1 cellular context compared by ENCODE assay signal in the genomic region with DNA sequence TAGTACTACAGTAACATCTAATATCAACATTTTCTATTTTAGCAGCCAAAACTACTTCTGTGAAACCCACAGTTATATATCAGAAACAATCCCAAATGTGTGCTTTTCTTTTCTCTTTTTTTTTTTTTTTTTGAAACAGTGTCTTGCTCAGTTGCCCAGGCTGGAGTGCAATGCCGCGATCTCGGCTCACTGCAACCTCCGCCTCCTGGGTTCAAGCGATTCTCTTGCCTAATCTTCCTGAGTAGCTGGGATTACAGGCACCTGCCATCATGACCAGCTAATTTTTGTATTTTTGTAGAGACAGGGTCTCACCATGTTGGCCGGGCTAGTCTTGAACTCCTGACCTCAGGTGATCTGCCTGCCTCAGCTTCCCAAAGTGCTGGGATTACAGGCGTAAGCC.
TF ChIP-seq lines count a peak whose summit lies in the region.

No MANE protein-coding gene starts in this region.

TF ChIP-seq in HepG2, 621 proteins besides CTCF, POLR2A, EP300 and RAD21:
- peak; percentile 69 for TF ChIP-seq ZNF121 (CRISPR knock-in tag; IDR thresholded peaks at IDR 0.05)
- TF ChIP-seq, protein P1, sequence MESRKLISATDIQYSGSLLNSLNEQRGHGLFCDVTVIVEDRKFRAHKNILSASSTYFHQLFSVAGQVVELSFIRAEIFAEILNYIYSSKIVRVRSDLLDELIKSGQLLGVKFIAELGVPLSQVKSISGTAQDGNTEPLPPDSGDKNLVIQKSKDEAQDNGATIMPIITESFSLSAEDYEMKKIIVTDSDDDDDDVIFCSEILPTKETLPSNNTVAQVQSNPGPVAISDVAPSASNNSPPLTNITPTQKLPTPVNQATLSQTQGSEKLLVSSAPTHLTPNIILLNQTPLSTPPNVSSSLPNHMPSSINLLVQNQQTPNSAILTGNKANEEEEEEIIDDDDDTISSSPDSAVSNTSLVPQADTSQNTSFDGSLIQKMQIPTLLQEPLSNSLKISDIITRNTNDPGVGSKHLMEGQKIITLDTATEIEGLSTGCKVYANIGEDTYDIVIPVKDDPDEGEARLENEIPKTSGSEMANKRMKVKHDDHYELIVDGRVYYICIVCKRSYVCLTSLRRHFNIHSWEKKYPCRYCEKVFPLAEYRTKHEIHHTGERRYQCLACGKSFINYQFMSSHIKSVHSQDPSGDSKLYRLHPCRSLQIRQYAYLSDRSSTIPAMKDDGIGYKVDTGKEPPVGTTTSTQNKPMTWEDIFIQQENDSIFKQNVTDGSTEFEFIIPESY (CRISPR knock-in tag; IDR thresholded peaks at IDR 0.05) = peak; percentile 43; the same call in 1 of the 2 replicates
